ENCODE assay signal across 17 cellular contexts in genomic region chr10:92342801-92343200, GRCh38. TPM values are rescaled to one million over a fixed set of nuclear protein-coding genes. Genes with fewer than 3 reads are reported as not detected.
DNase-seq lines count a peak whose midpoint lies in the region; ATAC-seq and TF ChIP-seq lines count a peak whose summit lies in the region.
"Had no signal": no experiment of that assay in that cellular context is flagged by ENCODE, and none has a peak within 500 bp of the region (broad histone marks: within the 10 kb centered on the region; RNA-seq: fewer than 3 reads in every experiment).

No MANE protein-coding gene starts in this region.

- CTCF ChIA-PET in IMR-90 (lab: Yijun Ruan, JAX) = interaction anchor here (0.6 kb wide), 1 partner anchor 42 kb away, joined by 4 read pairs; no protein-coding TSS in a partner anchor

- no peak overlapping the region for H2AFZ ChIP-seq in IMR-90 (replicated peaks; ENCODE audit: low read length, poor library complexity)
- H2AFZ ChIP-seq: parathyroid adenoma had no signal

- peak overlapping the region; percentile 41; the same call in 1 of the 2 replicates for H2BK20ac ChIP-seq in IMR-90 (ENCODE audit: low read depth, low read length)

- H3K36me3 ChIP-seq in IMR-90 (ENCODE audit: control insufficient read depth, insufficient read depth, low read length) = peaks cover 13% of the 10 kb centered on the region

- H4K8ac ChIP-seq in IMR-90 (ENCODE audit: low read depth in 2 of 2, low read length in 2 of 2) = peak overlapping the region in 1 of 2 experiments; percentile 2; a peak in 2 of 4 replicates

- peak; percentile 81 for DNase-seq in EL
- peak; percentile 61 for DNase-seq in IMR-90
- DNase-seq in chondrocyte (ENCODE audit: low spot score) = no peak
- DNase-seq in nephron progenitor cell = no peak
- no peak for DNase-seq in Ammon's horn (ENCODE audit: low spot score)
- DNase-seq in NCI-H69 (lab: John Stamatoyannopoulos, UW) = no peak
- DNase-seq: activated CD4-positive, alpha-beta T cell treated with anti-CD3 and anti-CD28 coated beads for 4 hours; CD4-positive, CD25-positive, alpha-beta regulatory T cell; effector memory CD4-positive, alpha-beta T cell; lower lobe of right lung; naive B cell; NCI-H187 treated with DMSO at 0.1 percent for 48 hours; tibial artery had no signal

- H3K9ac ChIP-seq in IMR-90 (ENCODE audit: low read depth, low read length) = no peak overlapping the region
- H3K9ac ChIP-seq: parathyroid adenoma had no signal

- no peak overlapping the region for H2AK9ac ChIP-seq in IMR-90 (replicated peaks; ENCODE audit: low read depth, low read length, poor library complexity)

- TF ChIP-seq POLR2A in IMR-90 (IDR thresholded peaks at IDR 0.05; ENCODE audit: low read depth, low read length) = no peak

- no peak for TF ChIP-seq RAD21 in IMR-90 (IDR thresholded peaks at IDR 0.05; ENCODE audit: low read length)

- POLR2A ChIA-PET in IMR-90 (lab: Charles Lee; ENCODE audit: unreplicated experiment) = no interaction called here

- H3K27ac Mint-ChIP-seq in chondrocyte (ENCODE audit: unreplicated experiment) (peak overlapping the region; percentile 27), nephron progenitor cell (peak overlapping the region; percentile 49)
- H3K27ac Mint-ChIP-seq: activated naive CD8-positive, alpha-beta T cell had no signal

- H4K20me1 ChIP-seq in IMR-90 (ENCODE audit: insufficient read depth, low read length) = no peaks in the 10 kb centered on the region

- H3K4me3 ChIP-seq in IMR-90 (ENCODE audit: insufficient read depth, low read depth, low read length) = no peak overlapping the region
- H3K4me3 ChIP-seq: cardiac muscle cell, lower lobe of right lung, tibial artery had no signal

- dilution Hi-C loops in IMR-90 (cut with HindIII; ENCODE audit: low sequenced_read_pairs, unreplicated experiment) = no loop called here

- H3K56ac ChIP-seq in IMR-90 (ENCODE audit: extremely low read depth, insufficient read depth, low read length) = no peak overlapping the region

- no peak overlapping the region for H3K4me2 ChIP-seq in IMR-90 (ENCODE audit: low read depth, low read length)

- H3K27ac ChIP-seq in IMR-90 (ENCODE audit: insufficient read depth, low read length) = no peak overlapping the region
- H3K27ac ChIP-seq: cardiac muscle cell, lower lobe of right lung, parathyroid adenoma, tibial artery had no signal

- H3K4ac ChIP-seq in IMR-90 (ENCODE audit: low read depth, low read length) = no peak overlapping the region

- peak overlapping the region; percentile 37 for H2BK5ac ChIP-seq in IMR-90 (ENCODE audit: low read depth, low read length, poor library complexity, severe bottlenecking)

- peak overlapping the region; percentile 10; the same call in 1 of the 2 replicates for H2BK120ac ChIP-seq in IMR-90 (ENCODE audit: low read depth, low read length)

- no peak overlapping the region; the same call in 1 of the 2 replicates for H3K14ac ChIP-seq in IMR-90 (replicated peaks; ENCODE audit: low read depth, low read length)

- H2AK5ac ChIP-seq in IMR-90 (ENCODE audit: low read depth, low read length) = no peak overlapping the region; the same call in 1 of the 2 replicates

- in situ Hi-C loops in IMR-90 (cut with MboI; ENCODE audit: low sequenced_read_pairs) = no loop called here

- no CpG with 5 or more reads among the region's 2 CpGs for WGBS in IMR-90 (ENCODE audit: extremely low coverage in 2 of 2, insufficient read length in 1 of 2), 2 experiments

- TF ChIP-seq CTCF in IMR-90 (conservative IDR thresholded peaks at IDR 0.05; ENCODE audit: low read depth, low read length) (no peak), chondrocyte (IDR thresholded peaks at IDR 0.05) (no peak), nephron progenitor cell (IDR thresholded peaks at IDR 0.05) (no peak)

- peaks cover 12 to 24% of the 10 kb centered on the region in 2 experiments for H3K79me1 ChIP-seq in IMR-90 (ENCODE audit: low read depth in 1 of 2, low read length in 2 of 2)

- H3K4me1 ChIP-seq in IMR-90 (ENCODE audit: control insufficient read depth, insufficient read depth, low read length) = peaks cover 4% of the 10 kb centered on the region; the same call in 1 of the 2 replicates
- H3K4me1 ChIP-seq: lower lobe of right lung, parathyroid adenoma had no signal

- H4K91ac ChIP-seq in IMR-90 (ENCODE audit: insufficient read depth, low read depth, low read length) = no peak overlapping the region; the same call in 1 of the 2 replicates

- ATAC-seq in IMR-90 (ENCODE audit: low read depth) (peak; percentile 68), HG02678 (IDR thresholded peaks at IDR 0.05; ENCODE audit: unreplicated experiment) (no peak)
- ATAC-seq: lower lobe of right lung had no signal

- no peak overlapping the region for H4K5ac ChIP-seq in IMR-90 (ENCODE audit: low read depth, low read length)

- no peaks in the 10 kb centered on the region for H3K9me3 ChIP-seq in IMR-90 (ENCODE audit: control insufficient read depth, insufficient read depth, low read length)
- H3K9me3 ChIP-seq: lower lobe of right lung, tibial artery had no signal

- no peaks in the 10 kb centered on the region for H3K9me1 ChIP-seq in IMR-90 (ENCODE audit: insufficient read depth, low read length)

- no TSS peak for BruUV-seq in IMR-90 (replicated peaks; lab: Mats Ljungman, UMichigan)

- no peaks in the 10 kb centered on the region for H3K27me3 Mint-ChIP-seq in chondrocyte (ENCODE audit: low read depth)
- H3K27me3 Mint-ChIP-seq in nephron progenitor cell (ENCODE audit: low read depth, poor library complexity) = peaks cover 5% of the 10 kb centered on the region
- H3K27me3 Mint-ChIP-seq: activated naive CD8-positive, alpha-beta T cell; CD4-positive, CD25-positive, alpha-beta regulatory T cell; naive B cell had no signal

- no peak overlapping the region for H3K4me3 Mint-ChIP-seq in chondrocyte (ENCODE audit: unreplicated experiment)
- H3K4me3 Mint-ChIP-seq in nephron progenitor cell = no peak overlapping the region
- H3K4me3 Mint-ChIP-seq: activated naive CD8-positive, alpha-beta T cell; CD4-positive, CD25-positive, alpha-beta regulatory T cell; naive B cell had no signal

- H2BK15ac ChIP-seq in IMR-90 (ENCODE audit: low read depth, low read length) = no peak overlapping the region

- H3K9me3 Mint-ChIP-seq in chondrocyte (ENCODE audit: low read depth) (no peaks in the 10 kb centered on the region), nephron progenitor cell (no peaks in the 10 kb centered on the region)
- H3K9me3 Mint-ChIP-seq: CD4-positive, CD25-positive, alpha-beta regulatory T cell; naive B cell had no signal

- H3K27me3 ChIP-seq in IMR-90 (ENCODE audit: control insufficient read depth, insufficient read depth, low read length) = no peaks in the 10 kb centered on the region
- H3K27me3 ChIP-seq: cardiac muscle cell, tibial artery had no signal

- intact Hi-C loops in IMR-90 (cut with micrococcal nuclease) = no loop called here

- H3K36me3 Mint-ChIP-seq in chondrocyte (ENCODE audit: low read depth) = peaks cover 15% of the 10 kb centered on the region
- H3K36me3 Mint-ChIP-seq in nephron progenitor cell (ENCODE audit: low read depth) = peaks cover 64% of the 10 kb centered on the region

- no peak overlapping the region for H3K23ac ChIP-seq in IMR-90 (ENCODE audit: low read depth, low read length)

- H3K18ac ChIP-seq in IMR-90 (ENCODE audit: low read depth, low read length) = no peak overlapping the region; the same call in 1 of the 2 replicates

- H3K4me1 Mint-ChIP-seq in chondrocyte (ENCODE audit: low read depth) = peaks cover 11% of the 10 kb centered on the region
- H3K4me1 Mint-ChIP-seq in nephron progenitor cell = no peaks in the 10 kb centered on the region

TF ChIP-seq in IMR-90, 13 proteins besides CTCF, POLR2A, EP300 and RAD21 (continues in another document):
- TF ChIP-seq, protein P1, sequence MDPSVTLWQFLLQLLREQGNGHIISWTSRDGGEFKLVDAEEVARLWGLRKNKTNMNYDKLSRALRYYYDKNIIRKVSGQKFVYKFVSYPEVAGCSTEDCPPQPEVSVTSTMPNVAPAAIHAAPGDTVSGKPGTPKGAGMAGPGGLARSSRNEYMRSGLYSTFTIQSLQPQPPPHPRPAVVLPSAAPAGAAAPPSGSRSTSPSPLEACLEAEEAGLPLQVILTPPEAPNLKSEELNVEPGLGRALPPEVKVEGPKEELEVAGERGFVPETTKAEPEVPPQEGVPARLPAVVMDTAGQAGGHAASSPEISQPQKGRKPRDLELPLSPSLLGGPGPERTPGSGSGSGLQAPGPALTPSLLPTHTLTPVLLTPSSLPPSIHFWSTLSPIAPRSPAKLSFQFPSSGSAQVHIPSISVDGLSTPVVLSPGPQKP (IDR thresholded peaks at IDR 0.05; ENCODE audit: borderline replicate concordance, low read depth, low read length) = no peak
- TF ChIP-seq MXI1 (IDR thresholded peaks at IDR 0.05; ENCODE audit: borderline replicate concordance, low read depth, low read length) (no peak), MAZ (IDR thresholded peaks at IDR 0.05; ENCODE audit: borderline replicate concordance, low read depth, low read length) (no peak), FOS (IDR thresholded peaks at IDR 0.05; ENCODE audit: low read depth, low read length) (no peak), NFE2L2 (IDR thresholded peaks at IDR 0.05; ENCODE audit: low read depth, low read length) (no peak), SMC3 (IDR thresholded peaks at IDR 0.05; ENCODE audit: low read depth, low read length) (no peak), RCOR1 (IDR thresholded peaks at IDR 0.05; ENCODE audit: insufficient replicate concordance, low read length) (no peak), RFX5 (IDR thresholded peaks at IDR 0.05; ENCODE audit: low read depth, low read length) (no peak), BHLHE40 (IDR thresholded peaks at IDR 0.05; ENCODE audit: low read depth, low read length) (no peak), MAFK (IDR thresholded peaks at IDR 0.05; ENCODE audit: low read depth, low read length) (no peak)
- TF ChIP-seq, protein P2, sequence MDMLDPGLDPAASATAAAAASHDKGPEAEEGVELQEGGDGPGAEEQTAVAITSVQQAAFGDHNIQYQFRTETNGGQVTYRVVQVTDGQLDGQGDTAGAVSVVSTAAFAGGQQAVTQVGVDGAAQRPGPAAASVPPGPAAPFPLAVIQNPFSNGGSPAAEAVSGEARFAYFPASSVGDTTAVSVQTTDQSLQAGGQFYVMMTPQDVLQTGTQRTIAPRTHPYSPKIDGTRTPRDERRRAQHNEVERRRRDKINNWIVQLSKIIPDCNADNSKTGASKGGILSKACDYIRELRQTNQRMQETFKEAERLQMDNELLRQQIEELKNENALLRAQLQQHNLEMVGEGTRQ (IDR thresholded peaks at IDR 0.05; ENCODE audit: low read depth, low read length) = no peak

RNA-seq across cellular contexts. Expression of gene MARCHF5, which starts 51.8 kb away (rescaled TPM):
- total RNA-seq in IMR-90 (2012; rRNA removed) (14.9 and 20.8 TPM in 2 replicates), chondrocyte (34.2 to 36.5 TPM (median 35.3 TPM) in 3 replicates)
- polyA plus RNA-seq in IMR-90 (2012; rRNA removed) = 20.3 and 30.0 TPM in 2 replicates
- polyA plus RNA-seq in IMR-90 (2012; cell fraction: cytosol; rRNA removed) = 5.3 and 8.8 TPM in 2 replicates
- polyA plus RNA-seq in IMR-90 (2012; cell fraction: nucleus; rRNA removed; ENCODE audit: low replicate concordance) = 7.7 and 26.0 TPM in 2 replicates

RNA-seq across cellular contexts. Expression of gene CPEB3, which starts 51.9 kb away (rescaled TPM):
- total RNA-seq in IMR-90 (2012; rRNA removed) (0.18 and 0.28 TPM in 2 replicates), chondrocyte (1.1 to 1.7 TPM (median 1.2 TPM) in 3 replicates)
- 0.26 and 0.36 TPM in 2 replicates for polyA plus RNA-seq in IMR-90 (2012; rRNA removed)
- polyA plus RNA-seq in IMR-90 (2012; cell fraction: cytosol; rRNA removed) = 0.13 and 0.21 TPM in 2 replicates
- polyA plus RNA-seq in IMR-90 (2012; cell fraction: nucleus; rRNA removed; ENCODE audit: low replicate concordance) = 0.69 and 0.72 TPM in 2 replicates

Comparison
In these comparisons a context has a peak if more than half of its experiments do, and no peak if none do; other contexts are left out.
1. DNase-seq: peak in EL (single experiment) and IMR-90 (single experiment); none in chondrocyte (single experiment), nephron progenitor cell (single experiment), Ammon's horn (single experiment) and NCI-H69 (single experiment).